8 cellular contexts compared by ENCODE assay signal in genomic region chr22:24555496-24556253, GRCh38. TPM values are rescaled to one million over a fixed set of nuclear protein-coding genes. Genes with fewer than 3 reads are reported as not detected.
DNase-seq lines count a peak whose midpoint lies in the region; ATAC-seq and TF ChIP-seq lines count a peak whose summit lies in the region.

Gene SNRPD3, plus strand, starts transcription at chr22:24555999. Its CDS starts 1,676 bp downstream, at chr22:24557675.

- H3K27ac ChIP-seq in WERI-Rb-1 (peak within 1 kb of the TSS; percentile 96), breast epithelium (peak within 1 kb of the TSS; percentile 99 to 100), skeletal muscle tissue (ENCODE audit: low read depth, low read length) (peak within 1 kb of the TSS; percentile 99)

- in situ Hi-C loops in ACHN (cut with HindIII; ENCODE audit: low pct_ligation_motif_present, low pct_unique_long_range_greater_than_20kb, low sequenced_read_pairs): no loop called here

- H3K9me3 ChIP-seq in WERI-Rb-1 (ENCODE audit: severe bottlenecking) (no peaks in the 10 kb centered on the region), breast epithelium (no peaks in the 10 kb centered on the region), iPS-18c (ENCODE audit: control insufficient read depth, insufficient read depth, low read length) (no peaks in the 10 kb centered on the region), skeletal muscle tissue (ENCODE audit: control insufficient read depth in 3 of 3, low read length in 3 of 3) (no peaks in the 10 kb centered on the region)

- intact Hi-C loops in breast epithelium (cut with DNase I; ENCODE audit: low total_unique reads): no loop called here

- peak; percentile 50 for ATAC-seq in GM18868 (IDR thresholded peaks at IDR 0.05; ENCODE audit: unreplicated experiment)
- peak; percentile 45 for ATAC-seq in HG03103 (IDR thresholded peaks at IDR 0.05; ENCODE audit: low read depth, unreplicated experiment)

- H3K4me1 ChIP-seq in breast epithelium: peaks cover 0 to 21% of the 10 kb centered on the region in 2 donors
- peaks cover 54 to 74% (median 61%) of the 10 kb centered on the region in 3 donors for H3K4me1 ChIP-seq in skeletal muscle tissue (ENCODE audit: control insufficient read depth in 3 of 3, insufficient read depth in 3 of 3, low read length in 3 of 3)

- DNase-seq in ACHN (peak; percentile 92), NCI-H2171 treated with DMSO at 0.1 percent for 48 hours (lab: John Stamatoyannopoulos, UW) (peak; percentile 88), WERI-Rb-1 (peak; percentile 93), breast epithelium (ENCODE audit: low spot score in 2 of 2) (peak; percentile 91 to 92)

- H3K36me3 ChIP-seq in WERI-Rb-1: peaks cover 48% of the 10 kb centered on the region
- H3K36me3 ChIP-seq in breast epithelium: no peaks in the 10 kb centered on the region
- peaks cover 7 to 26% (median 13%) of the 10 kb centered on the region in 3 donors for H3K36me3 ChIP-seq in skeletal muscle tissue (ENCODE audit: control insufficient read depth in 3 of 3, insufficient read depth in 3 of 3, low read length in 3 of 3)

- no peaks in the 10 kb centered on the region for H3K27me3 ChIP-seq in WERI-Rb-1 (ENCODE audit: insufficient read depth, low read depth, severe bottlenecking)
- H3K27me3 ChIP-seq in breast epithelium: no peaks in the 10 kb centered on the region
- H3K27me3 ChIP-seq in skeletal muscle tissue (ENCODE audit: control insufficient read depth in 3 of 3, insufficient read depth in 3 of 3, low read length in 3 of 3): no peaks in the 10 kb centered on the region

- H3K9ac ChIP-seq in skeletal muscle tissue (ENCODE audit: low read depth in 1 of 3, low read length in 3 of 3): peak within 1 kb of the TSS; percentile 98 to 99 (median 99)

- H3K4me3 ChIP-seq in WERI-Rb-1 (ENCODE audit: low read depth, low read length): peak within 1 kb of the TSS; percentile 99
- H3K4me3 ChIP-seq in breast epithelium: peak within 1 kb of the TSS; percentile 77 to 99 (median 82)
- peak within 1 kb of the TSS; percentile 94 for H3K4me3 ChIP-seq in iPS-18c (ENCODE audit: insufficient read depth, low read depth, low read length)
- H3K4me3 ChIP-seq in skeletal muscle tissue (ENCODE audit: low read length in 3 of 3): peak within 1 kb of the TSS; percentile 98 to 99 (median 99)

- peak; percentile 13 for TF ChIP-seq POLR2A in breast epithelium (IDR thresholded peaks at IDR 0.05)

- TF ChIP-seq CTCF in WERI-Rb-1 (IDR thresholded peaks at IDR 0.05; ENCODE audit: low read depth, low read length) (no peak), breast epithelium (IDR thresholded peaks at IDR 0.05) (peak; percentile 43 to 68 (median 46))

RNA-seq across cellular contexts. Expression of gene SNRPD3, which starts in this region (rescaled TPM):
- total RNA-seq in breast epithelium (100 to 1,000 TPM; 105 to 148 (median 124) TPM), skeletal muscle tissue (78.8 TPM)

Comparison
In these comparisons a context has a peak if more than half of its experiments do, and no peak if none do; other contexts are left out.
1. Peak in every context shown above with its lines: DNase-seq, ATAC-seq, H3K4me3 ChIP-seq and H3K27ac ChIP-seq.